Comparison of ENCODE assay signal across 22 cellular contexts in the genomic region with DNA sequence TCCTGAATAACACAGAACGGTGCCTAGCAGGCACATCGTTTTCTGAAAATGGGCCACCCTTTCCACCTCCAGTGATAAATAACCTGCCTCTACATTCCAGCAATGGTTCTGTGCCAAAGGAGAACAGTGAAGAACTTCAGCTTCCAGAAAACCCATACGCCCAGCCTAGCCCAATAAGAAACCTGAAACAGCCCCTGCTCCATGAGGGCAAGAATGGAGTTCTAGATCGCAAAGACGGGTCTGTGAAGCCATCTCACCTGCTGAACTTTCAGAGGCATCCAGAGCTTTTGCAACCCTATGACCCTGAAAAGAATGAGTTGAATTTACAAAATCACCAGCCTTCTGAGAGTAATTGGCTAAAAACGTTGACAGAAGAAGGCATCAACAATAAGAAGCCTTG.
"Had no signal": no experiment of that assay in that cellular context is flagged by ENCODE, and none has a peak within 500 bp of the region (broad histone marks: within the 10 kb centered on the region; RNA-seq: fewer than 3 reads in every experiment).

No MANE protein-coding gene starts in this region.

- H3K9me3 ChIP-seq: SK-N-SH had no signal

- ATAC-seq: Panc1, PC-3 had no signal

- H3K9ac ChIP-seq: SK-N-SH had no signal

- FAIRE-seq: HTR-8/SVneo had no signal

- H3K27ac ChIP-seq: HL-60, RWPE1 had no signal

- H3K4me2 ChIP-seq: SK-N-SH had no signal

- DNase-seq: KBM-7; NCI-H1092; NCI-H1105 treated with DMSO at 0.1 percent for 48 hours; NCI-H1436; NCI-H187; NCI-H2029; NCI-H2081 treated with DMSO at 0.1 percent for 48 hours; NCI-H2171; NCI-H226; NCI-H446; NCI-H510A; NCI-H524 treated with DMSO at 0.1 percent for 48 hours; NCI-H69; NCI-H774; NK-92 treated with Interleukin-12 subunit alpha and Interleukin-12 subunit beta, amount 100 ng/mL, for 24 hours; PC-3; SHP77; SK-N-SH had no signal
